In the genomic region with DNA sequence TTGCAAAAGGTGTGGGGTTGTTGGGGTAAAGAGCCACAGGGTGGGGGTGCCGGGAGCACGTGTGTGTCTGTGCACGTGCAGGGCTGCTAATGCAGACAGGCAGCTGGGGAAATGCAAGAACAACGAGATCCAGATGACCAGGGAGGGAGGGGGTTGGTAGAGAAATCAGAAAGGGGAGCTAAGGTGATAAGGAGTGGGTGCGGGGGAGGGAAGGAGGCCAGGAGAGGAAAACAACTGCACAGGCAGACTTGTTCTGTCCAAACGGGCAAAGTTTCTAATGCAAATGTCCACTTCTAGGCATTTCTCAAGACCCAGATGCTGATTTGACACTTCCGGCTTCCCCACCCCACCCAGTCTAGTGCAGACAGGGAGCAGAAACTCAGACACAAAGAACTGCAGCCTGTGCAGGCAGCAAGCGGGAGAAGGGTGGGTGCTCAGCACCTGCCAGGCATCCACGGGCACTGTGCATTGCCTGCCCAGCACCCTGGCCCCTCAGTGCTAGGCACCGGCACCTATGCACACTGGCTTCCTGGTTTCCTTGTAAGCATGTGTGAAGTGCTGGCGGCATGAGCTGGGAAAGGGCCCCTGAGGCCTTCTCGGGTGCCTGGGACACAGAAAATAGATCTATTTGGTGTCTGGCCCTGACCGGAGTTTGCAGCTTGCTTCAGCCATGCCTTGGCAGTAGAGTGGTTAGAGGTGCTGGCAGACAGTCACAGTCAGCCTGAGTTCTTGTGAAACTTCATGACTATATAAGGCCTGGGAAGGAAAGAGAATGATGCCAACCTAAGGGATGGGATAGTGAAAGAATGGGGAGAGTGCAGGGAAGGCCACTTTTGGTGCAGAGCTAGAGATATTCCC, we compare ENCODE assay signal across 15 cellular contexts.
DNase-seq lines count a peak whose midpoint lies in the region; ATAC-seq and TF ChIP-seq lines count a peak whose summit lies in the region.
"Had no signal": no experiment of that assay in that cellular context is flagged by ENCODE, and none has a peak within 500 bp of the region (broad histone marks: within the 10 kb centered on the region; RNA-seq: fewer than 3 reads in every experiment).

No MANE protein-coding gene starts in this region.

- H3K9ac ChIP-seq in adipocyte (ENCODE audit: low read length), result peak overlapping the region; percentile 68

- no peak for TF ChIP-seq EP300 in gastroesophageal sphincter (IDR thresholded peaks at IDR 0.05)

- no peaks in the 10 kb centered on the region for H3K9me3 ChIP-seq in adipocyte (ENCODE audit: control insufficient read depth, low read length)
- H3K9me3 ChIP-seq in gastroesophageal sphincter, result no peaks in the 10 kb centered on the region
- H3K9me3 ChIP-seq: A549 had no signal

- 12 to 13% methylated on average over 6 to 7 of the region's 13 CpGs for WGBS in gastroesophageal sphincter (ENCODE audit: low coverage in 1 of 2), 2 donors

- H3K4me3 ChIP-seq in adipocyte (ENCODE audit: low read length) (peak overlapping the region; percentile 17), gastroesophageal sphincter (no peak overlapping the region)
- H3K4me3 ChIP-seq: A549, K562 had no signal

- H3K27me3 ChIP-seq in adipocyte (replicated peaks; ENCODE audit: control insufficient read depth, insufficient read depth, low read length) (no peaks in the 10 kb centered on the region), gastroesophageal sphincter (no peaks in the 10 kb centered on the region)

- TF ChIP-seq POLR2A in gastroesophageal sphincter (IDR thresholded peaks at IDR 0.05), result no peak

- DNase-seq in AG08395 (ENCODE audit: low spot score), result peak; percentile 44
- peak; percentile 36 for DNase-seq in adipocyte (ENCODE audit: low read depth)
- no peak for DNase-seq in omental fat pad (ENCODE audit: low spot score)
- no peak for DNase-seq in activated CD8-positive, alpha-beta memory T cell treated with anti-CD3 and anti-CD28 coated beads, Interleukin-2, amount 50 U/mL, for 4 hours
- DNase-seq in midbrain (lab: John Stamatoyannopoulos, UW), result no peak
- DNase-seq in NCI-H2227 (lab: John Stamatoyannopoulos, UW; ENCODE audit: unreplicated experiment), result no peak
- no peak for DNase-seq in kidney glomerular epithelial cell (lab: John Stamatoyannopoulos, UW)
- DNase-seq: activated CD4-positive, alpha-beta T cell treated with anti-CD3 and anti-CD28 coated beads for 1 hour; GDM1; NCI-H345; retina; stimulated activated naive CD8-positive, alpha-beta T cell treated with anti-CD3 and anti-CD28 coated beads, Interleukin-15, amount 100 ng/mL, for 72 hours had no signal

- H3K4me1 ChIP-seq in adipocyte (ENCODE audit: control insufficient read depth, insufficient read depth, low read length) (peaks cover 18% of the 10 kb centered on the region), gastroesophageal sphincter (peaks cover 15 to 51% (median 16%) of the 10 kb centered on the region in 3 donors)
- H3K4me1 ChIP-seq: A549 had no signal

- ATAC-seq in gastroesophageal sphincter, result peak; percentile 84
- ATAC-seq in omental fat pad (ENCODE audit: low FRiP score), result peak; percentile 57
- ATAC-seq: A549; K562; stimulated activated naive CD8-positive, alpha-beta T cell treated with anti-CD3 and anti-CD28 coated beads, Interleukin-15, amount 100 ng/mL, for 72 hours had no signal

- H3K27ac ChIP-seq in gastroesophageal sphincter, result peak overlapping the region; percentile 53 to 87 (median 82)
- H3K27ac ChIP-seq: A549 had no signal

- TF ChIP-seq CTCF in gastroesophageal sphincter (IDR thresholded peaks at IDR 0.05) (no peak), omental fat pad (IDR thresholded peaks at IDR 0.05) (no peak)

- H3K36me3 ChIP-seq in adipocyte (ENCODE audit: control insufficient read depth, insufficient read depth, low read length, severe bottlenecking), result no peaks in the 10 kb centered on the region
- no peaks in the 10 kb centered on the region for H3K36me3 ChIP-seq in gastroesophageal sphincter

Comparison
In these comparisons a context has a peak if more than half of its experiments do, and no peak if none do; other contexts are left out.
1. DNase-seq: peak in AG08395 (single experiment) and adipocyte (single experiment); none in omental fat pad (single experiment), activated CD8-positive, alpha-beta memory T cell treated with anti-CD3 and anti-CD28 coated beads, Interleukin-2, amount 50 U/mL, for 4 hours (single experiment), midbrain (single experiment), NCI-H2227 (single experiment) and kidney glomerular epithelial cell (single experiment).